In genomic region chr3:197790033-197790432, GRCh38 we compare ENCODE assay signal across 1 cellular context.
TF ChIP-seq lines count a peak whose summit lies in the region.

No MANE protein-coding gene starts in this region.

TF ChIP-seq in GM23338, 12 proteins besides CTCF, POLR2A, EP300 and RAD21 (continued from another document):
- TF ChIP-seq REST (IDR thresholded peaks at IDR 0.05; ENCODE audit: unreplicated experiment) (no peak), ETS1 (IDR thresholded peaks at IDR 0.05) (no peak), ZNF331 (CRISPR knock-in tag; IDR thresholded peaks at IDR 0.05; ENCODE audit: low read depth) (no peak), ZNF462 (CRISPR knock-in tag; IDR thresholded peaks at IDR 0.05) (no peak), NANOG (IDR thresholded peaks at IDR 0.05; ENCODE audit: borderline replicate concordance) (no peak), STAT1 (IDR thresholded peaks at IDR 0.05; ENCODE audit: unreplicated experiment) (no peak)
TF ChIP-seq in GM23338: peak in this region for 0.
